Comparison of ENCODE assay signal across 28 cellular contexts in genomic region chrX:1912193-1912592, GRCh38.
"Had no signal": no experiment of that assay in that cellular context is flagged by ENCODE, and none has a peak within 500 bp of the region (broad histone marks: within the 10 kb centered on the region; RNA-seq: fewer than 3 reads in every experiment).

No MANE protein-coding gene starts in this region.

- H3K36me3 ChIP-seq: brain microvascular endothelial cell, WERI-Rb-1 had no signal

- H3K9ac ChIP-seq: KMS-11 had no signal

- DNase-seq: activated CD4-positive, alpha-beta T cell treated with anti-CD3 and anti-CD28 coated beads, Interleukin-2, amount 10 ng/mL, durations not matched to agents 24 days and 14 days; activated CD4-positive, alpha-beta T cell treated with anti-CD3 and anti-CD28 coated beads, Interleukin-2, amount 50 U/mL, for 4 hours; activated CD8-positive, alpha-beta T cell treated with anti-CD3 and anti-CD28 coated beads for 36 hours; activated effector memory CD4-positive, alpha-beta T cell treated with anti-CD3 and anti-CD28 coated beads, Interleukin-2, amount 50 U/mL, for 16 hours; activated naive CD4-positive, alpha-beta T cell; activated naive CD4-positive, alpha-beta T cell treated with anti-CD3 and anti-CD28 coated beads, Interleukin-2, amount 50 U/mL, for 16 hours; activated naive CD8-positive, alpha-beta T cell treated with anti-CD3 and anti-CD28 coated beads for 36 hours; activated T-cell treated with anti-CD3 and anti-CD28 coated beads, Interleukin-2, amount 50 U/mL, for 1 hour; activated T-cell treated with anti-CD3 and anti-CD28 coated beads, Interleukin-2, amount 50 U/mL, for 72 hours; amniotic stem cell; aorta; brain microvascular endothelial cell; central memory CD4-positive, alpha-beta T cell; MM.1S; MV-4-11; NCI-H1092; NCI-H1436 treated with DMSO at 0.1 percent for 48 hours; NCI-H1694 treated with DMSO at 0.1 percent for 48 hours; NCI-H2029; NCI-H2107; NCI-H446; NCI-H524 treated with DMSO at 0.1 percent for 48 hours; Right ventricle myocardium superior; T1000; WERI-Rb-1 had no signal

- H3K27me3 ChIP-seq: brain microvascular endothelial cell had no signal

- ATAC-seq: activated CD8-positive, alpha-beta T cell treated with anti-CD3 and anti-CD28 coated beads for 36 hours; activated T-cell treated with anti-CD3 and anti-CD28 coated beads, Interleukin-2, amount 50 U/mL, for 72 hours; activated T-helper 17 cell treated with anti-CD3 and anti-CD28 coated beads, Interleukin-2, amount 50 U/mL, for 72 hours had no signal

- H3K4me2 ChIP-seq: KMS-11 had no signal

- H3K27ac ChIP-seq: brain microvascular endothelial cell, KMS-11, SK-N-MC, WERI-Rb-1 had no signal

- H3K4me3 ChIP-seq: SK-N-MC had no signal
